In the genomic region with DNA sequence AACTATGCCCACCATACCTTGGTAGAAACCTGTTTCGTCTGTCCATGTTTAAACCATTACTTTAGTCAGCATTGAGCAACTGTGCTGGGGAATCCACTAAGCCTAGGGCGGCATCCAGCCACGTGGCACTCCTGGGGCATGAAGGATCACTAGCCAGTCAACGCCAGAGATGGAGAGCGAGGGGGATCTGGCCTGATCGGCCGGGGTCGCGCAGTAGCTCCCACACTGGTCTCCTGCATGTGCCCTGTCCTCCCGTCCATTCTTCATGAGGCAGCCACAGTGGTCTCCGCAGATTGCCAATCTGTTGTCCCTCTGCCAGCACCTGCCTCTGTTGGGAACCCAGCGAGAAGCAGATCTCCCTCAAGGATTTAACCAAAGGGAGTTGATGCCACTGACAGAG, we compare ENCODE assay signal across 25 cellular contexts.
"Had no signal": no experiment of that assay in that cellular context is flagged by ENCODE, and none has a peak within 500 bp of the region (broad histone marks: within the 10 kb centered on the region; RNA-seq: fewer than 3 reads in every experiment).

No MANE protein-coding gene starts in this region.

- H3K27ac ChIP-seq: body of pancreas, esophagus muscularis mucosa, gastroesophageal sphincter, heart right ventricle, suprapubic skin, vagina had no signal

- H3K27me3 ChIP-seq: body of pancreas, esophagus muscularis mucosa, gastroesophageal sphincter, heart right ventricle, spleen, suprapubic skin, vagina had no signal

- H3K4me3 ChIP-seq: body of pancreas, esophagus muscularis mucosa, gastroesophageal sphincter, heart right ventricle, spleen, suprapubic skin, vagina had no signal

- DNase-seq: activated CD4-positive, alpha-beta T cell treated with anti-CD3 and anti-CD28 coated beads for 48 hours; activated CD4-positive, CD25-positive, alpha-beta regulatory T cell; activated CD8-positive, alpha-beta memory T cell treated with anti-CD3 and anti-CD28 coated beads, Interleukin-2, amount 50 U/mL, for 4 hours; activated gamma-delta T cell; body of pancreas; dermis blood vessel endothelial cell; effector memory CD4-positive, alpha-beta T cell; heart right ventricle; immature natural killer cell; kidney glomerular epithelial cell; left ventricle myocardium superior; naive thymus-derived CD8-positive, alpha-beta T cell; nucleus accumbens; posterior cingulate gyrus; retina; spleen; stimulated activated CD4-positive, alpha-beta T cell treated with anti-CD3 and anti-CD28 coated beads, Interleukin-4, amount 100 ng/mL, for 4 hours; stimulated activated naive CD4-positive, alpha-beta T cell treated with Interleukin-2 at 50 U/mL for 16 hours; SW 1271; trophoblast cell had no signal

- H3K4me3 Mint-ChIP-seq: activated naive CD8-positive, alpha-beta T cell; immature natural killer cell; naive thymus-derived CD8-positive, alpha-beta T cell had no signal

- H3K9me3 Mint-ChIP-seq: immature natural killer cell had no signal

- H3K4me1 ChIP-seq: body of pancreas, esophagus muscularis mucosa, gastroesophageal sphincter, heart right ventricle, suprapubic skin, vagina had no signal

- ATAC-seq: body of pancreas, gastroesophageal sphincter, left ventricle myocardium superior had no signal

- H3K27me3 Mint-ChIP-seq: activated naive CD8-positive, alpha-beta T cell; naive thymus-derived CD8-positive, alpha-beta T cell had no signal

- H3K9me3 ChIP-seq: body of pancreas, esophagus muscularis mucosa, suprapubic skin, vagina had no signal
